ENCODE assay signal across 8 cellular contexts in genomic region chr15:90660195-90660995, GRCh38. TPM values are rescaled to one million over a fixed set of nuclear protein-coding genes. Genes with fewer than 3 reads are reported as not detected.
DNase-seq lines count a peak whose midpoint lies in the region; ATAC-seq and TF ChIP-seq lines count a peak whose summit lies in the region.

No MANE protein-coding gene starts in this region.

- H3K27ac Mint-ChIP-seq in type B pancreatic cell: no peak overlapping the region

- peak overlapping the region; percentile 11 for H4K8ac ChIP-seq in trophoblast cell (ENCODE audit: low read depth, low read length)

- H3K18ac ChIP-seq in trophoblast cell (ENCODE audit: low read length): peak overlapping the region; percentile 0

- H3K36me3 Mint-ChIP-seq in type B pancreatic cell: no peaks in the 10 kb centered on the region

- H3K36me3 ChIP-seq in esophagus (ENCODE audit: control insufficient read depth in 2 of 2, insufficient read depth in 2 of 2, low read length in 1 of 2): no peaks in the 10 kb centered on the region
- H3K36me3 ChIP-seq in trophoblast cell (ENCODE audit: control insufficient read depth in 1 of 2, insufficient read depth in 2 of 2, low read length in 2 of 2): no peaks in the 10 kb centered on the region

- no peaks in the 10 kb centered on the region for H3K79me1 ChIP-seq in trophoblast cell (ENCODE audit: low read length)

- H3K27me3 ChIP-seq in esophagus (ENCODE audit: control insufficient read depth in 1 of 2, insufficient read depth in 2 of 2, low read length in 2 of 2): no peaks in the 10 kb centered on the region
- H3K27me3 ChIP-seq in trophoblast cell (ENCODE audit: insufficient read depth, low read length): no peaks in the 10 kb centered on the region

- H3K79me2 ChIP-seq in trophoblast cell (ENCODE audit: control insufficient read depth, insufficient read depth, low read length, poor library complexity): no peaks in the 10 kb centered on the region

- H3K4me1 Mint-ChIP-seq in type B pancreatic cell (ENCODE audit: unreplicated experiment): no peaks in the 10 kb centered on the region

- no peak overlapping the region for H2BK12ac ChIP-seq in trophoblast cell (ENCODE audit: low read length)

- H3K4ac ChIP-seq in trophoblast cell (ENCODE audit: low read depth, low read length): no peak overlapping the region

- DNase-seq in NCI-H69 (lab: John Stamatoyannopoulos, UW) (peak; percentile 38), trophoblast cell (peak; percentile 61 to 71), ureter (ENCODE audit: low spot score) (peak; percentile 76), type B pancreatic cell (ENCODE audit: extremely low spot score, unreplicated experiment) (no peak)
- peak; percentile 63 for DNase-seq in activated CD8-positive, alpha-beta memory T cell treated with anti-CD3 and anti-CD28 coated beads, Interleukin-2, amount 50 U/mL, for 1 hour (ENCODE audit: extremely low read depth)

- H3K4me1 ChIP-seq in esophagus (ENCODE audit: control insufficient read depth in 2 of 2, insufficient read depth in 2 of 2, low read length in 1 of 2): peaks cover 2 to 4% of the 10 kb centered on the region in 2 donors
- peaks cover 3 to 9% of the 10 kb centered on the region in 2 experiments for H3K4me1 ChIP-seq in trophoblast cell (ENCODE audit: control insufficient read depth in 1 of 2, insufficient read depth in 2 of 2, low read length in 2 of 2)

- WGBS in esophagus, 2 donors: 35 to 42% methylated on average over 12 of the region's 12 CpGs
- WGBS in trophoblast cell (ENCODE audit: extremely low coverage, insufficient coverage, insufficient read length): no CpG with 5 or more reads among the region's 12 CpGs

- no peak overlapping the region for H2BK5ac ChIP-seq in trophoblast cell (ENCODE audit: low read depth, low read length, poor library complexity)

- no peak overlapping the region for H2AK5ac ChIP-seq in trophoblast cell (ENCODE audit: low read length)

- H4K12ac ChIP-seq in trophoblast cell (ENCODE audit: low read depth, low read length): no peak overlapping the region

- no peak for TF ChIP-seq CTCF in type B pancreatic cell (conservative IDR thresholded peaks at IDR 0.05)

- peak overlapping the region; percentile 32 for H3K4me2 ChIP-seq in trophoblast cell (ENCODE audit: low read length)

- no peak overlapping the region for H3K4me3 ChIP-seq in esophagus (ENCODE audit: low read depth in 1 of 2, low read length in 2 of 2)
- H3K4me3 ChIP-seq in trophoblast cell (ENCODE audit: low read depth, low read length): no peak overlapping the region

- peak; percentile 66 for ATAC-seq in GM18502 (IDR thresholded peaks at IDR 0.05; ENCODE audit: poor library complexity, unreplicated experiment)
- peak; percentile 54 for ATAC-seq in HG02763 (IDR thresholded peaks at IDR 0.05; ENCODE audit: unreplicated experiment)

- H3K14ac ChIP-seq in trophoblast cell (ENCODE audit: low read length): no peak overlapping the region

- no peak overlapping the region for H3K9ac ChIP-seq in trophoblast cell (ENCODE audit: low read length)

- no peaks in the 10 kb centered on the region for H3K27me3 Mint-ChIP-seq in type B pancreatic cell

- H3K9me3 ChIP-seq in esophagus (ENCODE audit: control insufficient read depth in 2 of 2, insufficient read depth in 1 of 2, low read depth in 1 of 2, low read length in 1 of 2) (no peaks in the 10 kb centered on the region), trophoblast cell (ENCODE audit: insufficient read depth, low read depth, low read length) (no peaks in the 10 kb centered on the region)

- H3K9me3 Mint-ChIP-seq in type B pancreatic cell: no peaks in the 10 kb centered on the region

- no peak overlapping the region for H4K91ac ChIP-seq in trophoblast cell (ENCODE audit: low read depth, low read length)

- peak overlapping the region; percentile 79 for H2BK120ac ChIP-seq in trophoblast cell (ENCODE audit: insufficient read depth, low read length, poor library complexity)

- H3K4me3 Mint-ChIP-seq in type B pancreatic cell: no peak overlapping the region

- no peak overlapping the region for H3K23ac ChIP-seq in trophoblast cell (ENCODE audit: low read length)

- H3K27ac ChIP-seq in esophagus (ENCODE audit: low read depth in 2 of 2, low read length in 1 of 2) (peak overlapping the region; percentile 25 to 57), trophoblast cell (ENCODE audit: low read depth, low read length) (no peak overlapping the region)

- H2AFZ ChIP-seq in trophoblast cell (ENCODE audit: insufficient read depth, low read length, poor library complexity): no peak overlapping the region

RNA-seq across cellular contexts. Expression of gene BLM, which starts 56.8 kb away (rescaled TPM):
- 1 to 10 TPM; 2.3 to 3.6 TPM for polyA plus RNA-seq in esophagus
- 15.0 and 15.9 TPM in 2 replicates for polyA plus RNA-seq in trophoblast cell (2013)
- 3.7 TPM for total RNA-seq in ureter
- total RNA-seq in type B pancreatic cell (ENCODE audit: low replicate concordance): 8.5 and 21.5 TPM in 2 replicates
